Comparison of ENCODE assay signal across 1 cellular context in the genomic region with DNA sequence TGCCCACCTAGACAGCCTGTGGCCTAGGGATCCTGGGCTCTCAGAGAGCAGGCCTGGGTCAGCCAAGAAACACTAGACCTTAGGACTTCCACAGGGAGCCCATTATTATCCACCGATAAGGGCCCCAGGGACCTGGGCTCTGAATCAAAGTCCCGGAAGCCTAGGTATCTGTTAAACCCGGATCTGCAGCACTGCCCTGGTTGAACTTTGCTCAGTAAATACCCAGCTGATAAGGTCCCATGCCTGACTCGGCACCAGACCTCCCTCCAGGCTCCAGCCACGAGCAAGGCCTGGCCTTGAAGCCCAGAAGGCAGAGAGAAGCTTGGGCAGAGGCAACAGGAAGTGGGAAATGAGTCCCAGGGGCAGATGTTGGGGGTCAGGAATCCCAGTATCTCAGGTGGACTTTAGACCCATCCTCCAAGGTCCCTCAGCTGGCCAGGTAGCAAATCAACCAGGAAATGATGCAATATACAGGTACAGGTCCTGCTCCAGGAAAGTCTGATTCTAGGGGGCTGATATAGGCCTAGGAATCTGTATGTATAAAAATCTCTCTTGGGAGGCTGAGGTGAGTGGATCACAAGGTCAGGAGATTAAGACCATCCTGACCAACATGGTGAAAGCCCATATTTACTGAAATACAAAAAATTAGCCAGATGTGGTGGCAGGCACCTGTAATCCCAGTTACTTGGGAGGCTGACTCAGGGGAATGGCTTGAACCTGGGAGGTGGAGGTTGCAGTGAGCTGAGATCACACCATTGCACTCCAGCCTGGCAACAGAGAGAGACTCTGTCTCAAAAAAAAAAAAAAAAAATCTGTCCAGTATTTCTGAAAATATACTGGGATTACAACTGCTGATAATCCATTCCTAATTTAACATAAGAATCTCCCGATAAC.
TF ChIP-seq lines count a peak whose summit lies in the region.

No MANE protein-coding gene starts in this region.

TF ChIP-seq in HepG2, 621 proteins besides CTCF, POLR2A, EP300 and RAD21 (continued from another document):
- TF ChIP-seq, protein P1, sequence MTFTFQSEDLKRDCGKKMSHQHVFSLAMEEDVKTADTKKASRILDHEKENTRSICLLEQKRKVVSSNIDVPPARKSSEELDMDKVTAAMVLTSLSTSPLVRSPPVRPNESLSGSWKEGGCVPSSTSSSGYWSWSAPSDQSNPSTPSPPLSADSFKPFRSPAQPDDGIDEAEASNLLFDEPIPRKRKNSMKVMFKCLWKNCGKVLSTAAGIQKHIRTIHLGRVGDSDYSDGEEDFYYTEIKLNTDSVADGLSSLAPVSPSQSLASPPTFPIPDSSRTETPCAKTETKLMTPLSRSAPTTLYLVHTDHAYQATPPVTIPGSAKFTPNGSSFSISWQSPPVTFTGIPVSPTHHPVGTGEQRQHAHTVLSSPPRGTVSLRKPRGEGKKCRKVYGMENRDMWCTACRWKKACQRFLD (CRISPR knock-in tag; IDR thresholded peaks at IDR 0.05; ENCODE audit: borderline replicate concordance) = no peak
- TF ChIP-seq NFE2L1 (CRISPR knock-in tag; IDR thresholded peaks at IDR 0.05; ENCODE audit: borderline replicate concordance) (no peak), EED (CRISPR knock-in tag; IDR thresholded peaks at IDR 0.05) (no peak)
